In genomic region chr1:100353988-100354387, GRCh38 we compare ENCODE assay signal across 8 cellular contexts. TPM values are rescaled to one million over a fixed set of nuclear protein-coding genes. Genes with fewer than 3 reads are reported as not detected.
DNase-seq lines count a peak whose midpoint lies in the region; ATAC-seq and TF ChIP-seq lines count a peak whose summit lies in the region.

No MANE protein-coding gene starts in this region.

- no peaks in the 10 kb centered on the region for H3K9me3 ChIP-seq in AG04450 (ENCODE audit: control insufficient read depth, insufficient read depth, low read length)

- DNase-seq in AG04450 (ENCODE audit: low read depth, low spot score) (no peak), HT-29 (ENCODE audit: low spot score) (peak; percentile 69), memory B cell (ENCODE audit: low spot score in 2 of 2) (no peak), NCI-H345 treated with DMSO at 0.1 percent for 48 hours (lab: John Stamatoyannopoulos, UW; ENCODE audit: unreplicated experiment) (no peak), NCI-H526 treated with DMSO at 0.1 percent for 48 hours (lab: John Stamatoyannopoulos, UW) (no peak), NCI-H1930 (lab: John Stamatoyannopoulos, UW) (no peak)
- DNase-seq in activated naive CD8-positive, alpha-beta T cell treated with anti-CD3 and anti-CD28 coated beads, Interleukin-2, amount 10 ng/mL, durations not matched to agents 7 days and 5 days: no peak
- DNase-seq in stimulated activated CD4-positive, alpha-beta T cell treated with anti-CD3 and anti-CD28 coated beads, Interleukin-4, amount 100 ng/mL, for 4 hours: no peak

- H3K9me3 Mint-ChIP-seq in activated naive CD8-positive, alpha-beta T cell treated with anti-CD3 and anti-CD28 coated beads, Interleukin-2, amount 10 ng/mL, durations not matched to agents 7 days and 5 days: no peaks in the 10 kb centered on the region
- H3K9me3 Mint-ChIP-seq in memory B cell: no peaks in the 10 kb centered on the region

- H3K27ac ChIP-seq in AG04450 (ENCODE audit: low read depth, low read length): no peak overlapping the region

- H3K4me1 Mint-ChIP-seq in activated naive CD8-positive, alpha-beta T cell treated with anti-CD3 and anti-CD28 coated beads, Interleukin-2, amount 10 ng/mL, durations not matched to agents 7 days and 5 days: peaks cover 41% of the 10 kb centered on the region
- H3K4me1 Mint-ChIP-seq in memory B cell: peaks cover 40% of the 10 kb centered on the region

- ATAC-seq in activated naive CD8-positive, alpha-beta T cell treated with anti-CD3 and anti-CD28 coated beads, Interleukin-2, amount 10 ng/mL, durations not matched to agents 7 days and 5 days (ENCODE audit: low read depth): no peak
- ATAC-seq in memory B cell (ENCODE audit: low read depth): no peak

- no peaks in the 10 kb centered on the region for H3K27me3 Mint-ChIP-seq in activated naive CD8-positive, alpha-beta T cell treated with anti-CD3 and anti-CD28 coated beads, Interleukin-2, amount 10 ng/mL, durations not matched to agents 7 days and 5 days
- no peaks in the 10 kb centered on the region for H3K27me3 Mint-ChIP-seq in memory B cell

- no peak for TF ChIP-seq CTCF in AG04450 (IDR thresholded peaks at IDR 0.05; ENCODE audit: low read depth, low read length)

- POLR2A ChIA-PET in AG04450 (lab: Yijun Ruan, JAX): interaction anchor here (0.9 kb wide), 1 partner anchor 105 kb away, joined by 3 read pairs; no protein-coding TSS in a partner anchor
- POLR2A ChIA-PET in activated naive CD8-positive, alpha-beta T cell treated with anti-CD3 and anti-CD28 coated beads, Interleukin-2, amount 10 ng/mL, durations not matched to agents 7 days and 5 days (lab: Charles Lee): interaction anchor here (1.5 to 4.0 kb wide), 9 partner anchors 33 to 316 kb away, joined by 5 to 48 read pairs (median 22); partner anchors contain the start of gene RTCA

- peak overlapping the region; percentile 88 for H3K4me3 ChIP-seq in AG04450 (ENCODE audit: low read depth, low read length)

- H3K36me3 Mint-ChIP-seq in activated naive CD8-positive, alpha-beta T cell treated with anti-CD3 and anti-CD28 coated beads, Interleukin-2, amount 10 ng/mL, durations not matched to agents 7 days and 5 days: peaks cover 27% of the 10 kb centered on the region
- peaks cover 4% of the 10 kb centered on the region for H3K36me3 Mint-ChIP-seq in memory B cell

- no peaks in the 10 kb centered on the region for H3K27me3 ChIP-seq in AG04450 (ENCODE audit: control insufficient read depth, insufficient read depth, low read length)

- H3K27ac Mint-ChIP-seq in activated naive CD8-positive, alpha-beta T cell treated with anti-CD3 and anti-CD28 coated beads, Interleukin-2, amount 10 ng/mL, durations not matched to agents 7 days and 5 days: peak overlapping the region; percentile 95
- peak overlapping the region; percentile 96 for H3K27ac Mint-ChIP-seq in memory B cell

- CTCF ChIA-PET in AG04450 (lab: Charles Lee): interaction anchor here (0.6 to 2.4 kb wide), 4 partner anchors 102 to 515 kb away, joined by 4 to 11 read pairs (median 6); no protein-coding TSS in a partner anchor

- H3K4me3 Mint-ChIP-seq in activated naive CD8-positive, alpha-beta T cell treated with anti-CD3 and anti-CD28 coated beads, Interleukin-2, amount 10 ng/mL, durations not matched to agents 7 days and 5 days: peak overlapping the region; percentile 89
- peak overlapping the region; percentile 96 for H3K4me3 Mint-ChIP-seq in memory B cell

RNA-seq across cellular contexts. Expression of gene CDC14A, which starts 1.7 kb away (rescaled TPM):
- polyA plus RNA-seq in AG04450 (2011; rRNA removed): 2.2 and 2.8 TPM in 2 replicates
- 5.0 and 5.5 TPM in 2 replicates for polyA minus RNA-seq in AG04450 (2011; rRNA and poly(A)+ RNA removed)
- 15.5 and 15.6 TPM in 2 replicates for total RNA-seq in HT-29 (2014; rRNA removed; shearing (Covaris generic))
- 10 to 100 TPM; 39.9 to 44.9 TPM for total RNA-seq in activated naive CD8-positive, alpha-beta T cell treated with anti-CD3 and anti-CD28 coated beads, Interleukin-2, amount 10 ng/mL, durations not matched to agents 7 days and 5 days
